ENCODE assay signal across 16 cellular contexts in genomic region chr14:90319634-90320541, GRCh38.
"Had no signal": no experiment of that assay in that cellular context is flagged by ENCODE, and none has a peak within 500 bp of the region (broad histone marks: within the 10 kb centered on the region; RNA-seq: fewer than 3 reads in every experiment).

No MANE protein-coding gene starts in this region.

- H3K4me3 Mint-ChIP-seq: activated CD4-positive, alpha-beta T cell treated with anti-CD3 and anti-CD28 coated beads, Interleukin-2, amount 10 ng/mL, durations not matched to agents 7 days and 5 days; brain; stimulated activated memory B cell treated with anti-CD40 and anti-IgM and Interleukin-4, amounts not matched to agents 10 μg/mL and 1 μg/mL and 100 μg/mL, for 72 hours; T-helper 17 cell had no signal

- DNase-seq: activated CD4-positive, alpha-beta T cell treated with anti-CD3 and anti-CD28 coated beads, Interleukin-2, amount 10 ng/mL, durations not matched to agents 7 days and 5 days; amygdala; central memory CD4-positive, alpha-beta T cell; colonic mucosa; glutamatergic neuron; hypothalamus; kidney; left ventricle myocardium inferior; naive thymus-derived CD8-positive, alpha-beta T cell; substantia nigra; T-helper 17 cell; uterus had no signal

- H3K27me3 Mint-ChIP-seq: activated CD4-positive, alpha-beta T cell treated with anti-CD3 and anti-CD28 coated beads, Interleukin-2, amount 10 ng/mL, durations not matched to agents 7 days and 5 days; naive thymus-derived CD8-positive, alpha-beta T cell; stimulated activated memory B cell treated with anti-CD40 and anti-IgM and Interleukin-4, amounts not matched to agents 10 μg/mL and 1 μg/mL and 100 μg/mL, for 72 hours; T-helper 17 cell had no signal

- H3K27me3 ChIP-seq: colonic mucosa, foreskin keratinocyte, tibial nerve, uterus had no signal

- H3K36me3 ChIP-seq: uterus had no signal

- H3K4me1 ChIP-seq: colonic mucosa, left ventricle myocardium inferior, tibial nerve, uterus had no signal

- H3K4me3 ChIP-seq: colonic mucosa, left ventricle myocardium inferior, tibial nerve, uterus had no signal

- ATAC-seq: naive thymus-derived CD8-positive, alpha-beta T cell; stimulated activated memory B cell treated with anti-CD40 and anti-IgM and Interleukin-4, amounts not matched to agents 10 μg/mL and 1 μg/mL and 100 μg/mL, for 72 hours; T-helper 17 cell had no signal

- H3K27ac Mint-ChIP-seq: activated CD4-positive, alpha-beta T cell treated with anti-CD3 and anti-CD28 coated beads, Interleukin-2, amount 10 ng/mL, durations not matched to agents 7 days and 5 days; brain; stimulated activated memory B cell treated with anti-CD40 and anti-IgM and Interleukin-4, amounts not matched to agents 10 μg/mL and 1 μg/mL and 100 μg/mL, for 72 hours; T-helper 17 cell had no signal

- H3K27ac ChIP-seq: colonic mucosa, foreskin keratinocyte, left ventricle myocardium inferior, tibial nerve, uterus had no signal

- H3K9me3 Mint-ChIP-seq: activated CD4-positive, alpha-beta T cell treated with anti-CD3 and anti-CD28 coated beads, Interleukin-2, amount 10 ng/mL, durations not matched to agents 7 days and 5 days; stimulated activated memory B cell treated with anti-CD40 and anti-IgM and Interleukin-4, amounts not matched to agents 10 μg/mL and 1 μg/mL and 100 μg/mL, for 72 hours had no signal

- H3K9me3 ChIP-seq: colonic mucosa, left ventricle myocardium inferior, tibial nerve, uterus had no signal
